In the genomic region with DNA sequence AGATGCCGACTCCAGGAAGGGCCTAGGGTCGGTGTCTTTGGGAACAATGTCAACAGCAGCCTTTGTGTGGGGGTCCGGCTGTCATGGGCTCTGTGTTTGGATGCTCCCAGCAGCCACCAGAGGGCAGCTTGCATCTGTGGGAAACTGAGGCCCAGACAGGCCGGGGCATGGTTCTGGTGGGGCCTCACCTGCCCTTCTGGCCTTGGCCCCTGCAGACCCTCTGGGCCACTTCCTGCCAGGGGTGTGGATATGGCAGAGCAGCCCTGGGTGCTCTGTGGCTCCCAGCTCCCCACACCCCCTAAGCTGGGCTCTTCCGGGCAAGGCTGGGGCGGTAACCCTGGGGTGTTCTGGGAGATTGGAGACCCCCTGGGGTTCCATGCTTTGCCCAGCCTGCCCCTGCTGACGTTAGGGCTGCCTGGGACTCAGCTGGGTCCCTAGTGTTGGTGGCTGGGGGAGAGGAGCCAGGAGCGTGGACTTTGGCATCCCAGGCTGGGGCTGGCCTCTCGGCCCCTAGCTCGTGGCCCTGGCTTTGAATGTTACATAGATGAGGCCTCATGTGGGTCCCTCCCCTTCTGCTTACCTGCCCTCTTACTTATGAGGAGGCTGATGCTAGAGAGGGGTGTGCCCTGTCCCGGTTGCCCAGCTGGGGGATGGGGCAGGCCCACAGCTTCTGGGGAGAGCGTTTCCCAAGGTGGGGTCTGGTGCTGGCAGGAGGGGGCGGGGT, we compare ENCODE assay signal across 12 cellular contexts. TPM values are rescaled to one million over a fixed set of nuclear protein-coding genes. Genes with fewer than 3 reads are reported as not detected.
DNase-seq lines count a peak whose midpoint lies in the region; ATAC-seq and TF ChIP-seq lines count a peak whose summit lies in the region.
"Had no signal": no experiment of that assay in that cellular context is flagged by ENCODE, and none has a peak within 500 bp of the region (broad histone marks: within the 10 kb centered on the region; RNA-seq: fewer than 3 reads in every experiment).

No MANE protein-coding gene starts in this region.

- H3K27ac ChIP-seq in BLaER1 (peak overlapping the region; percentile 47), osteoblast (ENCODE audit: low read depth, low read length) (no peak overlapping the region)
- H3K27ac ChIP-seq: colonic mucosa had no signal

- H3K4me1 ChIP-seq in BLaER1 = peaks cover 94% of the 10 kb centered on the region
- H3K4me1 ChIP-seq in osteoblast (ENCODE audit: insufficient read depth, low read length) = peaks cover 23% of the 10 kb centered on the region

- peak overlapping the region; percentile 83 for H3K4me2 ChIP-seq in BLaER1
- H3K4me2 ChIP-seq in osteoblast (ENCODE audit: insufficient read depth, low read length) = no peak overlapping the region

- no peak overlapping the region for H3K4me3 Mint-ChIP-seq in activated T-helper 17 cell treated with anti-CD3 and anti-CD28 coated beads, Interleukin-2, amount 50 U/mL, for 72 hours
- H3K4me3 Mint-ChIP-seq: WTC11 had no signal

- H3K79me2 ChIP-seq in osteoblast (ENCODE audit: insufficient read depth, low read length) = peaks cover 98% of the 10 kb centered on the region

- H3K9me3 ChIP-seq in BLaER1 = no peaks in the 10 kb centered on the region
- no peaks in the 10 kb centered on the region for H3K9me3 ChIP-seq in osteoblast (ENCODE audit: low read depth, low read length)
- H3K9me3 ChIP-seq: colonic mucosa had no signal

- H3K4me1 Mint-ChIP-seq in activated T-helper 17 cell treated with anti-CD3 and anti-CD28 coated beads, Interleukin-2, amount 50 U/mL, for 72 hours = no peaks in the 10 kb centered on the region

- H3K9ac ChIP-seq in BLaER1 = no peak overlapping the region; the same call in 1 of the 2 replicates

- no peaks in the 10 kb centered on the region for H3K36me3 Mint-ChIP-seq in activated T-helper 17 cell treated with anti-CD3 and anti-CD28 coated beads, Interleukin-2, amount 50 U/mL, for 72 hours (ENCODE audit: low read depth)
- H3K36me3 Mint-ChIP-seq: WTC11 had no signal

- H3K4me3 ChIP-seq in BLaER1 = no peak overlapping the region
- H3K4me3 ChIP-seq in osteoblast (ENCODE audit: insufficient read depth, low read length) = no peak overlapping the region
- H3K4me3 ChIP-seq: colonic mucosa had no signal

- no peak for DNase-seq in osteoblast (ENCODE audit: insufficient read length, low spot score, missing footprints)
- no peak for DNase-seq in T1000 (lab: John Stamatoyannopoulos, UW)
- DNase-seq in Kasumi-1 (lab: John Stamatoyannopoulos, UW) = no peak
- no peak for DNase-seq in activated CD4-positive, alpha-beta T cell treated with anti-CD3 and anti-CD28 coated beads, Interleukin-2, amount 50 U/mL, for 1 hour
- DNase-seq: colonic mucosa, Right ventricle myocardium superior had no signal

- no peaks in the 10 kb centered on the region for H3K27me3 Mint-ChIP-seq in activated T-helper 17 cell treated with anti-CD3 and anti-CD28 coated beads, Interleukin-2, amount 50 U/mL, for 72 hours
- H3K27me3 Mint-ChIP-seq: progenitor cell of endocrine pancreas had no signal

- peak; percentile 34 for ATAC-seq in activated T-helper 17 cell treated with anti-CD3 and anti-CD28 coated beads, Interleukin-2, amount 50 U/mL, for 72 hours (replicated peaks)
- no peak for ATAC-seq in HG03469 (IDR thresholded peaks at IDR 0.05; ENCODE audit: unreplicated experiment)

- TF ChIP-seq CTCF in GM12872 (IDR thresholded peaks at IDR 0.05; ENCODE audit: insufficient read depth, low read depth, low read length) (peak; percentile 56), osteoblast (IDR thresholded peaks at IDR 0.05; ENCODE audit: extremely low read depth, low read depth, low read length) (peak; percentile 10)

- no peak overlapping the region for H2AFZ ChIP-seq in osteoblast (ENCODE audit: low read length)

- peaks cover 12% of the 10 kb centered on the region; the same call in 1 of the 2 replicates for H3K36me3 ChIP-seq in BLaER1
- no peaks in the 10 kb centered on the region for H3K36me3 ChIP-seq in osteoblast (ENCODE audit: insufficient read depth, low read length)
- H3K36me3 ChIP-seq: colonic mucosa had no signal

- H3K27me3 ChIP-seq in BLaER1 = no peaks in the 10 kb centered on the region
- H3K27me3 ChIP-seq in osteoblast (ENCODE audit: insufficient read depth, low read length) = no peaks in the 10 kb centered on the region
- H3K27me3 ChIP-seq: colonic mucosa had no signal

- H4K20me1 ChIP-seq in BLaER1 = peaks cover 99% of the 10 kb centered on the region
- H4K20me1 ChIP-seq in osteoblast (ENCODE audit: insufficient read depth, low read length) = peaks cover 87% of the 10 kb centered on the region

- H3K9me3 Mint-ChIP-seq in activated T-helper 17 cell treated with anti-CD3 and anti-CD28 coated beads, Interleukin-2, amount 50 U/mL, for 72 hours = no peaks in the 10 kb centered on the region
- H3K9me3 Mint-ChIP-seq: WTC11 had no signal

- H3K27ac Mint-ChIP-seq in activated T-helper 17 cell treated with anti-CD3 and anti-CD28 coated beads, Interleukin-2, amount 50 U/mL, for 72 hours = no peak overlapping the region
- H3K27ac Mint-ChIP-seq: progenitor cell of endocrine pancreas had no signal

RNA-seq across cellular contexts. Expression of gene RXRA, which starts 38.3 kb away (rescaled TPM):
- 10 to 100 TPM in 1 of 2 donors, 1 to 10 TPM in 1; 4.2 to 41.6 TPM for total RNA-seq in activated T-helper 17 cell treated with anti-CD3 and anti-CD28 coated beads, Interleukin-2, amount 50 U/mL, for 72 hours
- 25.3 and 26.4 TPM in 2 replicates for total RNA-seq in osteoblast
